In the genomic region with DNA sequence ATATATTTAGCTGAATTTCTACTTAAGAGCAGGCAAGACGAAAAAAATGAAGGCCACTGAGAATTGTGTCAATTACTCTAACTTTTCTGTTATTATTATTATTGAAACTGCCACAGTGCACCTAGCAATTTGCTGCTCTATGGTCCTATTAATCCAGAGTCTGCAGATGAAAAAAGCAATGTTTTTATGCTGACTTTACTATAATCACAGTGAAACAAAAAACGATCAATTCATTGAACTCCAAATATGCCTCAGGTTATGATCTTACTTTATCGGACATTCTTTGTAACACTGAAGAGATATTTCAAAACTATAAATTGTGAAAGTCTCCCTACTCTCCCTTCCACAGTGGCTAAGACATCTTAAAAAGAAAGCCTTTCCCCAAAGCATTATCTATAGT, we compare ENCODE assay signal across 26 cellular contexts.
"Had no signal": no experiment of that assay in that cellular context is flagged by ENCODE, and none has a peak within 500 bp of the region (broad histone marks: within the 10 kb centered on the region; RNA-seq: fewer than 3 reads in every experiment).

No MANE protein-coding gene starts in this region.

- H3K4me1 ChIP-seq: stomach, suprapubic skin, testis, thyroid gland, tibial artery, tibial nerve, transverse colon, upper lobe of left lung, upper lobe of right lung, uterus had no signal

- DNase-seq: stimulated activated CD4-positive, alpha-beta T cell treated with anti-CD3 and anti-CD28 coated beads, Interleukin-2, amount 100 ng/mL, for 48 hours; stimulated activated CD4-positive, alpha-beta T cell treated with anti-CD3 and anti-CD28 coated beads, Interleukin-4, amount 100 ng/mL, for 1 hour; stimulated activated CD4-positive, alpha-beta T cell treated with anti-CD3 and anti-CD28 coated beads, Interleukin-4, amount 100 ng/mL, for 24 hours; stimulated activated CD4-positive, alpha-beta T cell treated with anti-CD3 and anti-CD28 coated beads, Interleukin-4, amount 100 ng/mL, for 4 hours; stimulated activated CD8-positive, alpha-beta memory T cell treated with anti-CD3 and anti-CD28 coated beads, Interleukin-4, amount 100 ng/mL, for 48 hours; stimulated activated naive B cell treated with anti-CD40 and anti-IgM and Interleukin-4, amounts not matched to agents 10 μg/mL and 1 μg/mL and 100 μg/mL, for 72 hours; stimulated activated naive CD4-positive, alpha-beta T cell; stimulated activated naive CD4-positive, alpha-beta T cell treated with Interleukin-2 at 50 U/mL for 16 hours; stimulated activated naive CD8-positive, alpha-beta T cell treated with anti-CD3 and anti-CD28 coated beads, Interleukin-15, amount 100 ng/mL, for 72 hours; stomach; substantia nigra; testis; thyroid gland; tibial artery; transverse colon; trophoblast cell; upper lobe of left lung; upper lobe of right lung; uterus had no signal

- H3K27ac ChIP-seq: stomach, suprapubic skin, testis, thoracic aorta, thyroid gland, tibial artery, tibial nerve, transverse colon, upper lobe of left lung, upper lobe of right lung, uterus, vagina had no signal

- FAIRE-seq: urothelium cell line had no signal

- ATAC-seq: stimulated activated effector memory CD8-positive, alpha-beta T cell treated with anti-CD3 and anti-CD28 coated beads, Interleukin-12 subunit alpha, Interleukin-12 subunit beta, amount 100 ng/mL, for 72 hours; stimulated activated memory B cell treated with anti-CD40 and anti-IgM and Interleukin-4, amounts not matched to agents 10 μg/mL and 1 μg/mL and 100 μg/mL, for 72 hours; stimulated activated naive B cell treated with anti-CD40 and anti-IgM and Interleukin-4, amounts not matched to agents 10 μg/mL and 1 μg/mL and 100 μg/mL, for 72 hours; stimulated activated naive CD8-positive, alpha-beta T cell treated with anti-CD3 and anti-CD28 coated beads, Interleukin-15, amount 100 ng/mL, for 72 hours; upper lobe of right lung had no signal

- H3K27me3 ChIP-seq: suprapubic skin, testis, thyroid gland, tibial artery, tibial nerve, transverse colon, upper lobe of left lung, upper lobe of right lung, uterus, vagina had no signal

- H3K9me3 ChIP-seq: stomach, suprapubic skin, testis, thoracic aorta, thyroid gland, tibial artery, tibial nerve, transverse colon, upper lobe of left lung, upper lobe of right lung, uterus, vagina had no signal

- H3K36me3 ChIP-seq: stomach, suprapubic skin, thoracic aorta, thyroid gland, tibial artery, tibial nerve, transverse colon, upper lobe of left lung, upper lobe of right lung, uterus, vagina had no signal

- H3K4me3 ChIP-seq: stomach, suprapubic skin, testis, thoracic aorta, thyroid gland, tibial artery, tibial nerve, transverse colon, upper lobe of left lung, upper lobe of right lung, uterus, vagina had no signal
